ENCODE assay signal across 20 cellular contexts in the genomic region with DNA sequence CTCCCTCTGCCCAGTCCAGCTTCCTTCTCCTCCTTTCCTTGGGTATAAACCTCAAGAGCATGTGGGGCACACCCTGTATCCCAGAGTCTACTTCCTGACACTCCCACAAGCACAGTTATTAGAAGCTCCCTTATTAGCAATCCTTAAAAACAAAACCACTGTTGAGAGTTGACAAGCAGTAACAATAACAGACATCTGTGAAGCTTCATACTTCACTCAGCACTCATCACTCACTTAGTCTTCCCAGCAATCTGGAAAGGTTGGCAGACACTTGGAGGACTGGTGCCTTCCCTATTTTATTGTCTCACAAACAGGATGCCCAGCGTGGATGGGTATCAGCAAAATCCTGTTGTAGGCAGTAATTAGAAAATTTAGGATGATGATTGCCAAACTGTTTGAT.
DNase-seq lines count a peak whose midpoint lies in the region; ATAC-seq and TF ChIP-seq lines count a peak whose summit lies in the region.
"Had no signal": no experiment of that assay in that cellular context is flagged by ENCODE, and none has a peak within 500 bp of the region (broad histone marks: within the 10 kb centered on the region; RNA-seq: fewer than 3 reads in every experiment).

No MANE protein-coding gene starts in this region.

- H3K4me1 Mint-ChIP-seq in WTC11, result peaks cover 10% of the 10 kb centered on the region
- H3K4me1 Mint-ChIP-seq: CD4-positive, CD25-positive, alpha-beta regulatory T cell had no signal

- H3K9me3 Mint-ChIP-seq in WTC11, result no peaks in the 10 kb centered on the region
- H3K9me3 Mint-ChIP-seq: CD8-positive, alpha-beta T cell had no signal

- no peak overlapping the region for H2BK120ac ChIP-seq in trophoblast cell (ENCODE audit: insufficient read depth, low read length, poor library complexity)

- H3K4me2 ChIP-seq in trophoblast cell (ENCODE audit: low read length), result no peak overlapping the region

- H3K36me3 Mint-ChIP-seq in WTC11, result no peaks in the 10 kb centered on the region
- H3K36me3 Mint-ChIP-seq: CD4-positive, CD25-positive, alpha-beta regulatory T cell; CD8-positive, alpha-beta T cell had no signal

- H2AK5ac ChIP-seq in trophoblast cell (ENCODE audit: low read length), result no peak overlapping the region

- peak; percentile 33 for DNase-seq in NCI-H2171 treated with DMSO at 0.1 percent for 48 hours (lab: John Stamatoyannopoulos, UW)
- no peak for DNase-seq in NCI-H2171 (lab: John Stamatoyannopoulos, UW)
- no peak for DNase-seq in Right ventricle myocardium superior
- no peak for DNase-seq in left ventricle myocardium inferior
- DNase-seq in left cardiac atrium, result no peak
- no peak for DNase-seq in trophoblast cell
- DNase-seq in WTC11 (ENCODE audit: low spot score), result no peak
- DNase-seq: Caco-2; CD4-positive, CD25-positive, alpha-beta regulatory T cell; CD8-positive, alpha-beta T cell; DMS153; DND-41; GM23248; H7; HCEC 1CT had no signal

- H2AFZ ChIP-seq in trophoblast cell (ENCODE audit: insufficient read depth, low read length, poor library complexity), result no peak overlapping the region
- H2AFZ ChIP-seq: GM23248 had no signal

- H3K9ac ChIP-seq in trophoblast cell (ENCODE audit: low read length), result peak overlapping the region; percentile 32
- H3K9ac ChIP-seq: BLaER1, GM23248 had no signal

- intact Hi-C loops in Right ventricle myocardium superior (cut with DNase I) (no loop called here), left ventricle myocardium inferior (cut with micrococcal nuclease) (no loop called here), left cardiac atrium (cut with DNase I) (no loop called here)

- no peak overlapping the region for H2BK5ac ChIP-seq in trophoblast cell (ENCODE audit: low read depth, low read length, poor library complexity)

- H3K4me3 ChIP-seq in left ventricle myocardium inferior (no peak overlapping the region), trophoblast cell (ENCODE audit: low read depth, low read length) (no peak overlapping the region)
- H3K4me3 ChIP-seq: BLaER1, GM23248 had no signal

- POLR2A ChIA-PET in WTC11 (lab: Charles Lee), result no interaction called here

- H3K4me3 Mint-ChIP-seq in WTC11, result no peak overlapping the region
- H3K4me3 Mint-ChIP-seq: B cell; CD4-positive, CD25-positive, alpha-beta regulatory T cell; CD8-positive, alpha-beta T cell had no signal

- no peak overlapping the region for H3K4ac ChIP-seq in trophoblast cell (ENCODE audit: low read depth, low read length)

- H4K8ac ChIP-seq in trophoblast cell (ENCODE audit: low read depth, low read length), result no peak overlapping the region

- H3K14ac ChIP-seq in trophoblast cell (ENCODE audit: low read length), result no peak overlapping the region

- H3K36me3 ChIP-seq in left ventricle myocardium inferior (no peaks in the 10 kb centered on the region), trophoblast cell (ENCODE audit: control insufficient read depth in 1 of 2, insufficient read depth in 2 of 2, low read length in 2 of 2) (no peaks in the 10 kb centered on the region)
- H3K36me3 ChIP-seq: BLaER1 had no signal

- no peak overlapping the region for H4K91ac ChIP-seq in trophoblast cell (ENCODE audit: low read depth, low read length)

- no peak overlapping the region for H2BK12ac ChIP-seq in trophoblast cell (ENCODE audit: low read length)

- no peak overlapping the region for H4K12ac ChIP-seq in trophoblast cell (ENCODE audit: low read depth, low read length)

- no peak overlapping the region for H3K27ac Mint-ChIP-seq in WTC11
- H3K27ac Mint-ChIP-seq: B cell; CD4-positive, CD25-positive, alpha-beta regulatory T cell; CD8-positive, alpha-beta T cell had no signal

- H3K27me3 Mint-ChIP-seq in WTC11 (ENCODE audit: low read depth), result peaks cover 16% of the 10 kb centered on the region

- no peak for TF ChIP-seq CTCF in left ventricle myocardium inferior (IDR thresholded peaks at IDR 0.05; ENCODE audit: borderline replicate concordance)
- no peak for TF ChIP-seq CTCF in WTC11 (IDR thresholded peaks at IDR 0.05)

- peaks cover 70% of the 10 kb centered on the region for H3K27me3 ChIP-seq in left ventricle myocardium inferior (ENCODE audit: low read depth)
- H3K27me3 ChIP-seq in trophoblast cell (ENCODE audit: insufficient read depth, low read length), result no peaks in the 10 kb centered on the region
- H3K27me3 ChIP-seq: BLaER1 had no signal

- peak; percentile 72 for ATAC-seq in Right ventricle myocardium superior (ENCODE audit: poor library complexity)
- peak; percentile 84 to 93 for ATAC-seq in left cardiac atrium
- no peak for ATAC-seq in HG03159 (IDR thresholded peaks at IDR 0.05; ENCODE audit: unreplicated experiment)
- no peak for ATAC-seq in WTC11
- ATAC-seq: CD8-positive, alpha-beta T cell had no signal

- H3K18ac ChIP-seq in trophoblast cell (ENCODE audit: low read length), result no peak overlapping the region

- CTCF ChIA-PET in WTC11 (lab: Charles Lee), result interaction anchor here (1.7 to 7.7 kb wide), 3 partner anchors 9 to 15 kb away, joined by 5 to 45 read pairs (median 11); no protein-coding TSS in a partner anchor

- no peaks in the 10 kb centered on the region for H3K79me2 ChIP-seq in trophoblast cell (ENCODE audit: control insufficient read depth, insufficient read depth, low read length, poor library complexity)

- no peak overlapping the region for H3K27ac ChIP-seq in left ventricle myocardium inferior (replicated peaks)
- no peak overlapping the region for H3K27ac ChIP-seq in trophoblast cell (ENCODE audit: low read depth, low read length)
- H3K27ac ChIP-seq: 22Rv1, BLaER1, C4-2B, GM23248 had no signal

- H3K79me1 ChIP-seq in trophoblast cell (ENCODE audit: low read length), result no peaks in the 10 kb centered on the region

- H3K4me1 ChIP-seq in left ventricle myocardium inferior (peaks cover 5% of the 10 kb centered on the region), trophoblast cell (ENCODE audit: control insufficient read depth in 1 of 2, insufficient read depth in 2 of 2, low read length in 2 of 2) (no peaks in the 10 kb centered on the region)
- H3K4me1 ChIP-seq: Caco-2 had no signal

- WGBS in trophoblast cell (ENCODE audit: extremely low coverage, insufficient coverage, insufficient read length), result no CpG with 5 or more reads among the region's 1 CpG

- no peaks in the 10 kb centered on the region for H3K9me3 ChIP-seq in left ventricle myocardium inferior (replicated peaks)
- H3K9me3 ChIP-seq in trophoblast cell (ENCODE audit: insufficient read depth, low read depth, low read length), result peaks cover 3% of the 10 kb centered on the region
- H3K9me3 ChIP-seq: Caco-2 had no signal

- H3K23ac ChIP-seq in trophoblast cell (ENCODE audit: low read length), result no peak overlapping the region

TF ChIP-seq in WTC11, 78 proteins besides CTCF, POLR2A, EP300 and RAD21 (continues in another document):
- TF ChIP-seq OVOL2 (CRISPR knock-in tag; IDR thresholded peaks at IDR 0.05; ENCODE audit: borderline replicate concordance) (no peak), JAZF1 (CRISPR knock-in tag; IDR thresholded peaks at IDR 0.05) (no peak), SMAD3 (CRISPR knock-in tag; IDR thresholded peaks at IDR 0.05; ENCODE audit: borderline replicate concordance) (no peak), HMGA2 (CRISPR knock-in tag; IDR thresholded peaks at IDR 0.05) (no peak)
- TF ChIP-seq, protein P1, sequence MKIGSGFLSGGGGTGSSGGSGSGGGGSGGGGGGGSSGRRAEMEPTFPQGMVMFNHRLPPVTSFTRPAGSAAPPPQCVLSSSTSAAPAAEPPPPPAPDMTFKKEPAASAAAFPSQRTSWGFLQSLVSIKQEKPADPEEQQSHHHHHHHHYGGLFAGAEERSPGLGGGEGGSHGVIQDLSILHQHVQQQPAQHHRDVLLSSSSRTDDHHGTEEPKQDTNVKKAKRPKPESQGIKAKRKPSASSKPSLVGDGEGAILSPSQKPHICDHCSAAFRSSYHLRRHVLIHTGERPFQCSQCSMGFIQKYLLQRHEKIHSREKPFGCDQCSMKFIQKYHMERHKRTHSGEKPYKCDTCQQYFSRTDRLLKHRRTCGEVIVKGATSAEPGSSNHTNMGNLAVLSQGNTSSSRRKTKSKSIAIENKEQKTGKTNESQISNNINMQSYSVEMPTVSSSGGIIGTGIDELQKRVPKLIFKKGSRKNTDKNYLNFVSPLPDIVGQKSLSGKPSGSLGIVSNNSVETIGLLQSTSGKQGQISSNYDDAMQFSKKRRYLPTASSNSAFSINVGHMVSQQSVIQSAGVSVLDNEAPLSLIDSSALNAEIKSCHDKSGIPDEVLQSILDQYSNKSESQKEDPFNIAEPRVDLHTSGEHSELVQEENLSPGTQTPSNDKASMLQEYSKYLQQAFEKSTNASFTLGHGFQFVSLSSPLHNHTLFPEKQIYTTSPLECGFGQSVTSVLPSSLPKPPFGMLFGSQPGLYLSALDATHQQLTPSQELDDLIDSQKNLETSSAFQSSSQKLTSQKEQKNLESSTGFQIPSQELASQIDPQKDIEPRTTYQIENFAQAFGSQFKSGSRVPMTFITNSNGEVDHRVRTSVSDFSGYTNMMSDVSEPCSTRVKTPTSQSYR (CRISPR knock-in tag; IDR thresholded peaks at IDR 0.05), result no peak
- TF ChIP-seq, protein P2, sequence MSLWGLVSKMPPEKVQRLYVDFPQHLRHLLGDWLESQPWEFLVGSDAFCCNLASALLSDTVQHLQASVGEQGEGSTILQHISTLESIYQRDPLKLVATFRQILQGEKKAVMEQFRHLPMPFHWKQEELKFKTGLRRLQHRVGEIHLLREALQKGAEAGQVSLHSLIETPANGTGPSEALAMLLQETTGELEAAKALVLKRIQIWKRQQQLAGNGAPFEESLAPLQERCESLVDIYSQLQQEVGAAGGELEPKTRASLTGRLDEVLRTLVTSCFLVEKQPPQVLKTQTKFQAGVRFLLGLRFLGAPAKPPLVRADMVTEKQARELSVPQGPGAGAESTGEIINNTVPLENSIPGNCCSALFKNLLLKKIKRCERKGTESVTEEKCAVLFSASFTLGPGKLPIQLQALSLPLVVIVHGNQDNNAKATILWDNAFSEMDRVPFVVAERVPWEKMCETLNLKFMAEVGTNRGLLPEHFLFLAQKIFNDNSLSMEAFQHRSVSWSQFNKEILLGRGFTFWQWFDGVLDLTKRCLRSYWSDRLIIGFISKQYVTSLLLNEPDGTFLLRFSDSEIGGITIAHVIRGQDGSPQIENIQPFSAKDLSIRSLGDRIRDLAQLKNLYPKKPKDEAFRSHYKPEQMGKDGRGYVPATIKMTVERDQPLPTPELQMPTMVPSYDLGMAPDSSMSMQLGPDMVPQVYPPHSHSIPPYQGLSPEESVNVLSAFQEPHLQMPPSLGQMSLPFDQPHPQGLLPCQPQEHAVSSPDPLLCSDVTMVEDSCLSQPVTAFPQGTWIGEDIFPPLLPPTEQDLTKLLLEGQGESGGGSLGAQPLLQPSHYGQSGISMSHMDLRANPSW (CRISPR knock-in tag; conservative IDR thresholded peaks at IDR 0.05; ENCODE audit: low read depth), result no peak
- TF ChIP-seq, protein P3, sequence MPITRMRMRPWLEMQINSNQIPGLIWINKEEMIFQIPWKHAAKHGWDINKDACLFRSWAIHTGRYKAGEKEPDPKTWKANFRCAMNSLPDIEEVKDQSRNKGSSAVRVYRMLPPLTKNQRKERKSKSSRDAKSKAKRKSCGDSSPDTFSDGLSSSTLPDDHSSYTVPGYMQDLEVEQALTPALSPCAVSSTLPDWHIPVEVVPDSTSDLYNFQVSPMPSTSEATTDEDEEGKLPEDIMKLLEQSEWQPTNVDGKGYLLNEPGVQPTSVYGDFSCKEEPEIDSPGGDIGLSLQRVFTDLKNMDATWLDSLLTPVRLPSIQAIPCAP (CRISPR knock-in tag; IDR thresholded peaks at IDR 0.05), result no peak

Comparison
In these comparisons a context has a peak if more than half of its experiments do, and no peak if none do; other contexts are left out.
1. ATAC-seq: peak in Right ventricle myocardium superior (single experiment) and left cardiac atrium (2 of 2); none in HG03159 (single experiment) and WTC11 (single experiment).